In genomic region chr1:18794561-18794960, GRCh38 we compare ENCODE assay signal across 17 cellular contexts.
DNase-seq lines count a peak whose midpoint lies in the region; ATAC-seq and TF ChIP-seq lines count a peak whose summit lies in the region.
"Had no signal": no experiment of that assay in that cellular context is flagged by ENCODE, and none has a peak within 500 bp of the region (broad histone marks: within the 10 kb centered on the region; RNA-seq: fewer than 3 reads in every experiment).

No MANE protein-coding gene starts in this region.

- no peaks in the 10 kb centered on the region for H3K79me2 ChIP-seq in Karpas-422 (ENCODE audit: low read length)

- H3K36me3 ChIP-seq in Karpas-422 (ENCODE audit: insufficient read depth, low read length), result no peaks in the 10 kb centered on the region
- H3K36me3 ChIP-seq: stomach had no signal

- no peak overlapping the region for H3K27ac ChIP-seq in Karpas-422 (ENCODE audit: low read length)
- H3K27ac ChIP-seq: stomach had no signal

- H3K4me3 ChIP-seq in Karpas-422 (ENCODE audit: low read length), result no peak overlapping the region
- H3K4me3 ChIP-seq: lung, stomach had no signal

- CTCF ChIA-PET in HEK293T (lab: Yijun Ruan, JAX), result interaction anchor here (1.0 kb wide), 1 partner anchor 9 kb away, joined by 3 read pairs; no protein-coding TSS in a partner anchor

- POLR2A ChIA-PET in HEK293T (lab: Yijun Ruan, JAX), result interaction anchor here (0.8 kb wide), 1 partner anchor 12 kb away, joined by 3 read pairs; no protein-coding TSS in a partner anchor

- DNase-seq in ELF-1 (ENCODE audit: low read depth, low spot score) (peak; percentile 76), HEK293T (ENCODE audit: extremely low spot score) (peak; percentile 57), SHP77 (lab: John Stamatoyannopoulos, UW) (peak; percentile 5 to 28), iPS-NIHi11 (ENCODE audit: low spot score) (peak; percentile 86), ACHN (no peak), Karpas-422 (no peak)
- DNase-seq: activated CD4-positive, alpha-beta T cell treated with anti-CD3 and anti-CD28 coated beads for 48 hours; activated naive CD8-positive, alpha-beta T cell treated with anti-CD3 and anti-CD28 coated beads, Interleukin-2, amount 50 U/mL, for 24 hours; activated T-cell treated with anti-CD3 and anti-CD28 coated beads, Interleukin-2, amount 50 U/mL, for 1 hour; GF-D8; GOT3; hypothalamus; NCI-H2081 treated with DMSO at 0.1 percent for 48 hours; stomach; T-helper 17 cell had no signal

- no peak overlapping the region for H3K4me2 ChIP-seq in Karpas-422 (ENCODE audit: low read depth, low read length, poor library complexity, severe bottlenecking)

- no peaks in the 10 kb centered on the region for H3K9me3 ChIP-seq in Karpas-422 (ENCODE audit: low read length)

- no peak overlapping the region for H2AFZ ChIP-seq in Karpas-422 (ENCODE audit: low read length)

- H3K9me2 ChIP-seq in Karpas-422 (replicated peaks; ENCODE audit: insufficient read depth, low read length), result no peaks in the 10 kb centered on the region

- no peak overlapping the region for H3K9ac ChIP-seq in Karpas-422 (ENCODE audit: low read length)

- peaks cover 4% of the 10 kb centered on the region for H3K4me1 ChIP-seq in Karpas-422 (ENCODE audit: low read length)
- H3K4me1 ChIP-seq: stomach had no signal

- in situ Hi-C loops in ACHN (cut with HindIII; ENCODE audit: low pct_ligation_motif_present, low pct_unique_long_range_greater_than_20kb, low sequenced_read_pairs), result no loop called here

- H3K27me3 ChIP-seq in Karpas-422 (ENCODE audit: low read length), result no peaks in the 10 kb centered on the region

- H4K20me1 ChIP-seq in Karpas-422 (ENCODE audit: insufficient read depth, low read depth, low read length), result no peaks in the 10 kb centered on the region

- no peak for ATAC-seq in GM21515 (IDR thresholded peaks at IDR 0.05; ENCODE audit: unreplicated experiment)
- ATAC-seq: activated naive CD8-positive, alpha-beta T cell treated with anti-CD3 and anti-CD28 coated beads, Interleukin-2, amount 50 U/mL, for 24 hours; T-helper 17 cell had no signal

TF ChIP-seq in HEK293T, 16 proteins besides CTCF, POLR2A, EP300 and RAD21:
- TF ChIP-seq BHLHE40 (IDR thresholded peaks at IDR 0.05; ENCODE audit: borderline replicate concordance) (no peak), SP1 (IDR thresholded peaks at IDR 0.05) (no peak), PKNOX1 (IDR thresholded peaks at IDR 0.05) (no peak), TARDBP (IDR thresholded peaks at IDR 0.05) (no peak), L3MBTL2 (conservative IDR thresholded peaks at IDR 0.05) (no peak), SUZ12 (IDR thresholded peaks at IDR 0.05) (no peak), HDGF (IDR thresholded peaks at IDR 0.05; ENCODE audit: borderline replicate concordance) (no peak), ARNT (IDR thresholded peaks at IDR 0.05) (no peak), CTBP1 (IDR thresholded peaks at IDR 0.05; ENCODE audit: borderline replicate concordance) (no peak)

Comparison
In these comparisons a context has a peak if more than half of its experiments do, and no peak if none do; other contexts are left out.
1. DNase-seq: peak in ELF-1 (single experiment), HEK293T (single experiment), SHP77 (2 of 2) and iPS-NIHi11 (single experiment); none in ACHN (single experiment) and Karpas-422 (single experiment).